Comparison of ENCODE assay signal across 8 cellular contexts in genomic region chr15:44537728-44538240, GRCh38. TPM values are rescaled to one million over a fixed set of nuclear protein-coding genes. Genes with fewer than 3 reads are reported as not detected.
DNase-seq lines count a peak whose midpoint lies in the region; ATAC-seq and TF ChIP-seq lines count a peak whose summit lies in the region.

No MANE protein-coding gene starts in this region.

- WGBS in lower leg skin, 2 donors, result 9 to 12% methylated on average over 13 of the region's 13 CpGs
- 9 to 10% methylated on average over 13 of the region's 13 CpGs for WGBS in upper lobe of left lung, 2 donors

- TF ChIP-seq EP300 in upper lobe of left lung (IDR thresholded peaks at IDR 0.05), result no peak

- intact Hi-C loops in lower leg skin (cut with DNase I; ENCODE audit: low total_unique reads), result no loop called here

- H3K4me3 ChIP-seq in GM12864 (ENCODE audit: low read depth, low read length), result peak overlapping the region; percentile 92
- peak overlapping the region; percentile 99 for H3K4me3 ChIP-seq in NB4 (ENCODE audit: low read depth, low read length)
- H3K4me3 ChIP-seq in lower leg skin (ENCODE audit: low read depth, poor library complexity, severe bottlenecking), result peak overlapping the region; percentile 95
- peak overlapping the region; percentile 70 to 99 (median 92) for H3K4me3 ChIP-seq in upper lobe of left lung

- no peaks in the 10 kb centered on the region for H3K27me3 ChIP-seq in upper lobe of left lung

- peaks cover 37 to 41% (median 38%) of the 10 kb centered on the region in 4 donors for H3K4me1 ChIP-seq in upper lobe of left lung

- H3K9me3 ChIP-seq in upper lobe of left lung, result no peaks in the 10 kb centered on the region

- TF ChIP-seq POLR2A in NB4 (IDR thresholded peaks at IDR 0.05; ENCODE audit: extremely low read depth, insufficient read length), result no peak
- no peak for TF ChIP-seq POLR2A in lower leg skin (IDR thresholded peaks at IDR 0.05)
- TF ChIP-seq POLR2A in upper lobe of left lung (IDR thresholded peaks at IDR 0.05), result no peak

- H3K36me3 ChIP-seq in upper lobe of left lung, result peaks cover 0 to 29% (median 0%) of the 10 kb centered on the region in 4 donors

- TF ChIP-seq CTCF in GM12864 (IDR thresholded peaks at IDR 0.05; ENCODE audit: low read depth, low read length, missing control alignments) (no peak), NB4 (IDR thresholded peaks at IDR 0.05; ENCODE audit: low read depth, low read length) (no peak), lower leg skin (IDR thresholded peaks at IDR 0.05) (no peak), upper lobe of left lung (IDR thresholded peaks at IDR 0.05) (no peak)

- peak overlapping the region; percentile 95 to 99 (median 97) for H3K27ac ChIP-seq in upper lobe of left lung

- no peak for ATAC-seq in upper lobe of left lung (ENCODE audit: low FRiP score in 2 of 2)
- ATAC-seq in HG02840 (IDR thresholded peaks at IDR 0.05; ENCODE audit: low FRiP score, unreplicated experiment), result no peak

- DNase-seq in GM12864 (ENCODE audit: low read depth) (no peak), NB4 (ENCODE audit: low read depth) (peak; percentile 35), T47D (ENCODE audit: low read depth in 1 of 2, low spot score in 1 of 2) (peak; percentile 10 to 62), lower leg skin (ENCODE audit: low spot score in 2 of 2) (no peak), upper lobe of left lung (no peak), NCI-H1048 (lab: John Stamatoyannopoulos, UW) (no peak), NCI-H510A (lab: John Stamatoyannopoulos, UW) (no peak)

- in situ Hi-C loops in T47D (cut with HindIII; ENCODE audit: low pct_unique_long_range_greater_than_20kb, low sequenced_read_pairs), result no loop called here

RNA-seq across cellular contexts. Expression of gene EIF3J, which starts 0.8 kb away (rescaled TPM):
- 10 to 100 TPM; 35.1 to 45.2 (median 42.3) TPM for total RNA-seq in lower leg skin
- 10 to 100 TPM; 25.3 to 82.2 (median 58.3) TPM for total RNA-seq in upper lobe of left lung

Comparison
In these comparisons a context has a peak if more than half of its experiments do, and no peak if none do; other contexts are left out.
1. DNase-seq: peak in NB4 (single experiment) and T47D (2 of 2); none in GM12864 (single experiment), lower leg skin (0 of 2), upper lobe of left lung (0 of 2), NCI-H1048 (single experiment) and NCI-H510A (single experiment).
2. Peak in every context shown above with its lines, with median percentiles within 50 percentile points of each other: H3K4me3 ChIP-seq.